In genomic region chr5:143180751-143181150, GRCh38 we compare ENCODE assay signal across 23 cellular contexts.
"Had no signal": no experiment of that assay in that cellular context is flagged by ENCODE, and none has a peak within 500 bp of the region (broad histone marks: within the 10 kb centered on the region; RNA-seq: fewer than 3 reads in every experiment).

No MANE protein-coding gene starts in this region.

- H3K4me3 Mint-ChIP-seq: activated CD8-positive, alpha-beta T cell treated with anti-CD3 and anti-CD28 coated beads, Interleukin-2, amount 10 ng/mL, durations not matched to agents 7 days and 5 days; activated naive CD8-positive, alpha-beta T cell; endodermal cell; stimulated activated naive CD8-positive, alpha-beta T cell treated with anti-CD3 and anti-CD28 coated beads, Interleukin-15, amount 100 ng/mL, for 72 hours; T-helper 1 cell treated with Interleukin-12 subunit alpha and Interleukin-12 subunit beta and Interleukin-4 antibody, amounts not matched to agents 30 μg/mL and 1 μg/mL, for 36 hours had no signal

- H3K27me3 Mint-ChIP-seq: activated naive CD8-positive, alpha-beta T cell; stimulated activated naive CD8-positive, alpha-beta T cell treated with anti-CD3 and anti-CD28 coated beads, Interleukin-15, amount 100 ng/mL, for 72 hours had no signal

- H3K9me3 ChIP-seq: adrenal gland, ascending aorta, colonic mucosa, gastroesophageal sphincter, right lobe of liver, tibial artery had no signal

- H3K4me1 ChIP-seq: colonic mucosa had no signal

- H3K27ac ChIP-seq: adrenal gland, ascending aorta, brain microvascular endothelial cell, colonic mucosa, epithelial cell of prostate, gastroesophageal sphincter, right lobe of liver, skin epidermis, tibial artery had no signal

- H3K27ac Mint-ChIP-seq: activated CD8-positive, alpha-beta T cell treated with anti-CD3 and anti-CD28 coated beads, Interleukin-2, amount 10 ng/mL, durations not matched to agents 7 days and 5 days; activated naive CD8-positive, alpha-beta T cell; endodermal cell; T-helper 1 cell treated with Interleukin-12 subunit alpha and Interleukin-12 subunit beta and Interleukin-4 antibody, amounts not matched to agents 30 μg/mL and 1 μg/mL, for 36 hours had no signal

- DNase-seq: activated CD4-positive, alpha-beta T cell treated with anti-CD3 and anti-CD28 coated beads, Interleukin-2, amount 50 U/mL, for 1 hour; activated CD4-positive, CD25-positive, alpha-beta regulatory T cell; activated CD8-positive, alpha-beta T cell treated with anti-CD3 and anti-CD28 coated beads, Interleukin-2, amount 10 ng/mL, durations not matched to agents 7 days and 5 days; activated naive CD4-positive, alpha-beta T cell; adrenal gland; brain microvascular endothelial cell; colonic mucosa; endodermal cell; head of caudate nucleus; hypothalamus; left cardiac atrium; midbrain; posterior cingulate gyrus; right lobe of liver; stimulated activated CD4-positive, alpha-beta T cell treated with anti-CD3 and anti-CD28 coated beads, Interleukin-1b, Interleukin-23, amount 100 ng/mL, for 48 hours; stimulated activated naive CD8-positive, alpha-beta T cell treated with anti-CD3 and anti-CD28 coated beads, Interleukin-15, amount 100 ng/mL, for 72 hours; tibial artery had no signal

- H3K9me3 Mint-ChIP-seq: endodermal cell had no signal

- ATAC-seq: activated CD8-positive, alpha-beta T cell treated with anti-CD3 and anti-CD28 coated beads, Interleukin-2, amount 10 ng/mL, durations not matched to agents 7 days and 5 days; gastroesophageal sphincter; left cardiac atrium; stimulated activated naive CD8-positive, alpha-beta T cell treated with anti-CD3 and anti-CD28 coated beads, Interleukin-15, amount 100 ng/mL, for 72 hours had no signal

- H3K4me3 ChIP-seq: adrenal gland, ascending aorta, colonic mucosa, gastroesophageal sphincter, right lobe of liver, skin epidermis, tibial artery had no signal

- H3K36me3 ChIP-seq: adrenal gland, ascending aorta, brain microvascular endothelial cell, colonic mucosa, gastroesophageal sphincter, right lobe of liver, tibial artery had no signal

- H3K27me3 ChIP-seq: adrenal gland, ascending aorta, brain microvascular endothelial cell, colonic mucosa, gastroesophageal sphincter, right lobe of liver, tibial artery had no signal
